ENCODE assay signal across 1 cellular context in the genomic region with DNA sequence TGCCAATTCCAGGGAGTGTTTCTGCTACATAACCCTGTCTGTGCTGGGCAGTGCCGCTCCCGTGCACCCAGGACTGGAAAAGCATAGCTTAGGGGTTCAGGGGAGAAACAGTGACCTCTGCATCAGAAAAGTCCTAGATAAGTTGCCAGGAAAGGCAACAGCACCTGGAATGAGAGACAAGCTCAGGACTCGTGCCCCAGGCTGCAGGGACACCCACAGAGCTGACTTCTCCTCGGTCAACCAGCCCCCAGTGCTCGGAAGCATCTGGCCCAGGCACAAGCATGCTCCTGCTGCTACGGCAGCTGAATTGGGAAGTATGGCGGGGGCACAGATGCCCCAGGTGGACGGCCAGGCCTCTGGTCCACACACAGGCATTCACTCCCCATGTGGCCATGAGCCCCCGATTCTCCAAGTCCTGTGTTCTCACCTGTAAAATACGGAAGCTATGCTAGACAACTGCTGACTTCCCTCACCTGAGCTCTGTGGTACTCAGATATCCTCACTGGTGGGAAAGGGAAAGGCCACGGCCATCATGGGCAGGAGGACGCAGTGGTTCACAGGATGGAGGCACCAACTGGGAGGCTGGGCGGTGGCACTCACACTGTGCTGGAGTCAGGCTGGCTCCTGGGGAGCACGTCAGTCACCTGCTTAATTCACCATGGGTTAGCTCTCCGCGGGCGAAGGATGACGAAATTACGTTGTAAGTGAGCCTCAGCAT.
TF ChIP-seq lines count a peak whose summit lies in the region.

No MANE protein-coding gene starts in this region.

TF ChIP-seq in SK-N-SH treated with all-trans-retinoic acid at 6 μM for 48 hours, 23 proteins besides CTCF, POLR2A, EP300 and RAD21 (continued from another document):
- TF ChIP-seq CSDC2 (CRISPR knock-in tag; IDR thresholded peaks at IDR 0.05) = no peak
- no peak for TF ChIP-seq ZC3H10 (CRISPR knock-in tag; IDR thresholded peaks at IDR 0.05)
- no peak for TF ChIP-seq ARNTL (CRISPR knock-in tag; IDR thresholded peaks at IDR 0.05; ENCODE audit: borderline replicate concordance, low read depth)
- TF ChIP-seq, protein P1, sequence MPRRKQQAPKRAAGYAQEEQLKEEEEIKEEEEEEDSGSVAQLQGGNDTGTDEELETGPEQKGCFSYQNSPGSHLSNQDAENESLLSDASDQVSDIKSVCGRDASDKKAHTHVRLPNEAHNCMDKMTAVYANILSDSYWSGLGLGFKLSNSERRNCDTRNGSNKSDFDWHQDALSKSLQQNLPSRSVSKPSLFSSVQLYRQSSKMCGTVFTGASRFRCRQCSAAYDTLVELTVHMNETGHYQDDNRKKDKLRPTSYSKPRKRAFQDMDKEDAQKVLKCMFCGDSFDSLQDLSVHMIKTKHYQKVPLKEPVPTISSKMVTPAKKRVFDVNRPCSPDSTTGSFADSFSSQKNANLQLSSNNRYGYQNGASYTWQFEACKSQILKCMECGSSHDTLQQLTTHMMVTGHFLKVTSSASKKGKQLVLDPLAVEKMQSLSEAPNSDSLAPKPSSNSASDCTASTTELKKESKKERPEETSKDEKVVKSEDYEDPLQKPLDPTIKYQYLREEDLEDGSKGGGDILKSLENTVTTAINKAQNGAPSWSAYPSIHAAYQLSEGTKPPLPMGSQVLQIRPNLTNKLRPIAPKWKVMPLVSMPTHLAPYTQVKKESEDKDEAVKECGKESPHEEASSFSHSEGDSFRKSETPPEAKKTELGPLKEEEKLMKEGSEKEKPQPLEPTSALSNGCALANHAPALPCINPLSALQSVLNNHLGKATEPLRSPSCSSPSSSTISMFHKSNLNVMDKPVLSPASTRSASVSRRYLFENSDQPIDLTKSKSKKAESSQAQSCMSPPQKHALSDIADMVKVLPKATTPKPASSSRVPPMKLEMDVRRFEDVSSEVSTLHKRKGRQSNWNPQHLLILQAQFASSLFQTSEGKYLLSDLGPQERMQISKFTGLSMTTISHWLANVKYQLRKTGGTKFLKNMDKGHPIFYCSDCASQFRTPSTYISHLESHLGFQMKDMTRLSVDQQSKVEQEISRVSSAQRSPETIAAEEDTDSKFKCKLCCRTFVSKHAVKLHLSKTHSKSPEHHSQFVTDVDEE (CRISPR knock-in tag; IDR thresholded peaks at IDR 0.05) = no peak
- TF ChIP-seq SNAI2 (CRISPR knock-in tag; IDR thresholded peaks at IDR 0.05) = no peak
- no peak for TF ChIP-seq ZNF70 (CRISPR knock-in tag; IDR thresholded peaks at IDR 0.05)
- TF ChIP-seq, protein P2, sequence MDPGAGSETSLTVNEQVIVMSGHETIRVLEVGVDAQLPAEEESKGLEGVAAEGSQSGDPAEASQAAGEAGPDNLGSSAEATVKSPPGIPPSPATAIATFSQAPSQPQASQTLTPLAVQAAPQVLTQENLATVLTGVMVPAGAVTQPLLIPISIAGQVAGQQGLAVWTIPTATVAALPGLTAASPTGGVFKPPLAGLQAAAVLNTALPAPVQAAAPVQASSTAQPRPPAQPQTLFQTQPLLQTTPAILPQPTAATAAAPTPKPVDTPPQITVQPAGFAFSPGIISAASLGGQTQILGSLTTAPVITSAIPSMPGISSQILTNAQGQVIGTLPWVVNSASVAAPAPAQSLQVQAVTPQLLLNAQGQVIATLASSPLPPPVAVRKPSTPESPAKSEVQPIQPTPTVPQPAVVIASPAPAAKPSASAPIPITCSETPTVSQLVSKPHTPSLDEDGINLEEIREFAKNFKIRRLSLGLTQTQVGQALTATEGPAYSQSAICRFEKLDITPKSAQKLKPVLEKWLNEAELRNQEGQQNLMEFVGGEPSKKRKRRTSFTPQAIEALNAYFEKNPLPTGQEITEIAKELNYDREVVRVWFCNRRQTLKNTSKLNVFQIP (CRISPR knock-in tag; IDR thresholded peaks at IDR 0.05; ENCODE audit: borderline replicate concordance, low read depth) = no peak
- no peak for TF ChIP-seq ZNF8 (CRISPR knock-in tag; IDR thresholded peaks at IDR 0.05)
- TF ChIP-seq CSRNP3 (CRISPR knock-in tag; IDR thresholded peaks at IDR 0.05) = no peak
- TF ChIP-seq OSR1 (CRISPR knock-in tag; IDR thresholded peaks at IDR 0.05) = no peak
- no peak for TF ChIP-seq ZNF565 (CRISPR knock-in tag; conservative IDR thresholded peaks at IDR 0.05; ENCODE audit: low read depth)
- TF ChIP-seq PPARA (CRISPR knock-in tag; IDR thresholded peaks at IDR 0.05; ENCODE audit: borderline replicate concordance) = no peak
- TF ChIP-seq ISL1 (CRISPR knock-in tag; IDR thresholded peaks at IDR 0.05) = no peak
- no peak for TF ChIP-seq PATZ1 (CRISPR knock-in tag; IDR thresholded peaks at IDR 0.05; ENCODE audit: borderline replicate concordance)
